1 cellular context compared by ENCODE assay signal in genomic region chr11:65650547-65651338, GRCh38.
TF ChIP-seq lines count a peak whose summit lies in the region.

No MANE protein-coding gene starts in this region.

TF ChIP-seq in SK-N-SH treated with all-trans-retinoic acid at 6 μM for 48 hours, 23 proteins besides CTCF, POLR2A, EP300 and RAD21 (continued from another document):
- TF ChIP-seq POU6F1 (CRISPR knock-in tag; IDR thresholded peaks at IDR 0.05; ENCODE audit: borderline replicate concordance, low read depth) = no peak
- TF ChIP-seq ZFP30 (CRISPR knock-in tag; IDR thresholded peaks at IDR 0.05) = no peak
- no peak for TF ChIP-seq ISL1 (CRISPR knock-in tag; IDR thresholded peaks at IDR 0.05)
- no peak for TF ChIP-seq TCF4 (CRISPR knock-in tag; IDR thresholded peaks at IDR 0.05; ENCODE audit: borderline replicate concordance)
- no peak for TF ChIP-seq GLIS3 (CRISPR knock-in tag; IDR thresholded peaks at IDR 0.05)
- no peak for TF ChIP-seq SNAI2 (CRISPR knock-in tag; IDR thresholded peaks at IDR 0.05)
- no peak for TF ChIP-seq PATZ1 (CRISPR knock-in tag; IDR thresholded peaks at IDR 0.05; ENCODE audit: borderline replicate concordance)
- TF ChIP-seq, protein P1, sequence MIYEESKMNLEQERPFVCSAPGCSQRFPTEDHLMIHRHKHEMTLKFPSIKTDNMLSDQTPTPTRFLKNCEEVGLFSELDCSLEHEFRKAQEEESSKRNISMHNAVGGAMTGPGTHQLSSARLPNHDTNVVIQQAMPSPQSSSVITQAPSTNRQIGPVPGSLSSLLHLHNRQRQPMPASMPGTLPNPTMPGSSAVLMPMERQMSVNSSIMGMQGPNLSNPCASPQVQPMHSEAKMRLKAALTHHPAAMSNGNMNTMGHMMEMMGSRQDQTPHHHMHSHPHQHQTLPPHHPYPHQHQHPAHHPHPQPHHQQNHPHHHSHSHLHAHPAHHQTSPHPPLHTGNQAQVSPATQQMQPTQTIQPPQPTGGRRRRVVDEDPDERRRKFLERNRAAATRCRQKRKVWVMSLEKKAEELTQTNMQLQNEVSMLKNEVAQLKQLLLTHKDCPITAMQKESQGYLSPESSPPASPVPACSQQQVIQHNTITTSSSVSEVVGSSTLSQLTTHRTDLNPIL (CRISPR knock-in tag; IDR thresholded peaks at IDR 0.05; ENCODE audit: low read depth) = no peak
- no peak for TF ChIP-seq ZC3H10 (CRISPR knock-in tag; IDR thresholded peaks at IDR 0.05)
- no peak for TF ChIP-seq TSHZ2 (CRISPR knock-in tag; IDR thresholded peaks at IDR 0.05)
- TF ChIP-seq ZNF565 (CRISPR knock-in tag; conservative IDR thresholded peaks at IDR 0.05; ENCODE audit: low read depth) = no peak
